ENCODE assay signal across 14 cellular contexts in the genomic region with DNA sequence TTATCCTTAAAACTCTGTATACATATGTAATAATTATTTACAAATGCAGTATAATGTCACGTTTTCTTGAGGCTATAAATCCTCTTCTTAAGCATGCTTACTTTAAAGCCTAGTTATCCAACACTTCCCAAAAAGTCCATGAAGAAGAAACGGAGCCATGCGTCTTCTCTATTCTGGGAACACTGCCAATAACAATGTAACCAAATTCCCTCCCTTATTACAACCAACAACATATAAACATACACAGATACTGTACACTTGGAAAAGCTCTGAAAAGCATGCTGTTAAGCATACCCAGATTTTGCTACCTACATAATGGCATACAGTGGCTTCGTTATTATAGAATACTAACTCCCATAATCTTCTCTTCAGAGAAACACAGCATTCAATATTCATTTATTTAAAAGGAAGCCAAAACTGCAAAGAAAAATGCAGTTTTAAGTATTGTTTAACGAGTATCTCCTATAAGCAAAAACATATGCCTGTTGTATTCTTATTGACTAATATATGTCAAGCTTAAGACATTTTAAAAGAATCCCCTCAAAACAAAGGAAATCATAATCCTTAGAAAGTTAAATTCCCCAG.
DNase-seq lines count a peak whose midpoint lies in the region; ATAC-seq and TF ChIP-seq lines count a peak whose summit lies in the region.
"Had no signal": no experiment of that assay in that cellular context is flagged by ENCODE, and none has a peak within 500 bp of the region (broad histone marks: within the 10 kb centered on the region; RNA-seq: fewer than 3 reads in every experiment).

No MANE protein-coding gene starts in this region.

- ATAC-seq in GM19035 (IDR thresholded peaks at IDR 0.05; ENCODE audit: unreplicated experiment): no peak
- no peak for ATAC-seq in Right ventricle myocardium superior (ENCODE audit: poor library complexity)

- DNase-seq in NCI-H2029 treated with DMSO at 0.1 percent for 48 hours (lab: John Stamatoyannopoulos, UW) (peak; percentile 4), NCI-H2029 (lab: John Stamatoyannopoulos, UW) (no peak), NCI-H2227 (lab: John Stamatoyannopoulos, UW; ENCODE audit: unreplicated experiment) (peak; percentile 47), choroid plexus epithelial cell (ENCODE audit: low read depth) (peak; percentile 66), smooth muscle cell of the brain vasculature (ENCODE audit: low read depth, low spot score) (peak; percentile 45), NCI-H128 (lab: John Stamatoyannopoulos, UW; ENCODE audit: unreplicated experiment) (no peak), Right ventricle myocardium superior (no peak)
- DNase-seq: activated CD4-positive, alpha-beta memory T cell treated with anti-CD3 and anti-CD28 coated beads for 36 hours; cerebellar nuclear complex; lower lobe of right lung; naive B cell had no signal

- H3K4me3 ChIP-seq in choroid plexus epithelial cell (ENCODE audit: low read depth, low read length): no peak overlapping the region
- H3K4me3 ChIP-seq: lower lobe of right lung, skin epidermis, tibial nerve had no signal

- intact Hi-C loops in Right ventricle myocardium superior (cut with DNase I): loop anchor here (10.0 kb wide), 1 partner anchor 294 kb away; a partner anchor contains a TSS

- TF ChIP-seq CTCF in choroid plexus epithelial cell (conservative IDR thresholded peaks at IDR 0.05; ENCODE audit: low read depth, low read length): no peak

Comparison
In these comparisons a context has a peak if more than half of its experiments do, and no peak if none do; other contexts are left out.
1. DNase-seq: peak in NCI-H2029 treated with DMSO at 0.1 percent for 48 hours (single experiment), NCI-H2227 (single experiment), choroid plexus epithelial cell (single experiment) and smooth muscle cell of the brain vasculature (single experiment); none in NCI-H2029 (single experiment), NCI-H128 (single experiment) and Right ventricle myocardium superior (single experiment).